ENCODE assay signal across 15 cellular contexts in genomic region chr21:25215698-25216384, GRCh38.
DNase-seq lines count a peak whose midpoint lies in the region; ATAC-seq and TF ChIP-seq lines count a peak whose summit lies in the region.
"Had no signal": no experiment of that assay in that cellular context is flagged by ENCODE, and none has a peak within 500 bp of the region (broad histone marks: within the 10 kb centered on the region; RNA-seq: fewer than 3 reads in every experiment).

No MANE protein-coding gene starts in this region.

- no peak for DNase-seq in activated B cell treated with CpG ODN at 0.5 μM for 24 hours
- DNase-seq in activated CD4-positive, alpha-beta T cell treated with anti-CD3 and anti-CD28 coated beads, Interleukin-2, amount 50 U/mL, for 1 hour = no peak
- no peak for DNase-seq in brain microvascular endothelial cell
- DNase-seq in DMS 273 (lab: John Stamatoyannopoulos, UW; ENCODE audit: unreplicated experiment) = no peak
- no peak for DNase-seq in NCI-H2029 treated with DMSO at 0.1 percent for 48 hours (lab: John Stamatoyannopoulos, UW)
- DNase-seq: CD4-positive, alpha-beta memory T cell; kidney; NCI-H2107 had no signal

- TF ChIP-seq CTCF in activated B cell treated with CpG ODN at 0.5 μM for 24 hours (IDR thresholded peaks at IDR 0.05) (no peak), brain microvascular endothelial cell (IDR thresholded peaks at IDR 0.05; ENCODE audit: low read depth, low read length, missing control alignments) (no peak)

- peak overlapping the region; percentile 42 for H3K27ac Mint-ChIP-seq in activated B cell treated with CpG ODN at 0.5 μM for 24 hours
- H3K27ac Mint-ChIP-seq: activated T-helper 2 cell treated with anti-CD3 and anti-CD28 coated beads, Interferon-gamma antibody, Interleukin-2, Interleukin-4, amounts not matched to agents 10 μg/mL and 5 μg/mL and 100 μg/mL, durations not matched to agents 14 hours and 24 hours and 36 hours; CD4-positive, alpha-beta memory T cell; stimulated activated naive CD8-positive, alpha-beta T cell treated with anti-CD3 and anti-CD28 coated beads, Interleukin-15, Interleukin-2, amounts not matched to agents 100 ng/mL and 50 ng/mL, for 24 hours had no signal

- H3K4me3 ChIP-seq in brain microvascular endothelial cell (ENCODE audit: low read depth, low read length) = no peak overlapping the region

- no peak overlapping the region for H3K27ac ChIP-seq in brain microvascular endothelial cell

- H3K36me3 Mint-ChIP-seq in activated B cell treated with CpG ODN at 0.5 μM for 24 hours (ENCODE audit: low read depth) = peaks cover 6% of the 10 kb centered on the region
- H3K36me3 Mint-ChIP-seq: CD4-positive, alpha-beta memory T cell had no signal

- peaks cover 16% of the 10 kb centered on the region for H3K9me3 Mint-ChIP-seq in activated B cell treated with CpG ODN at 0.5 μM for 24 hours

- no peaks in the 10 kb centered on the region for H3K27me3 Mint-ChIP-seq in activated B cell treated with CpG ODN at 0.5 μM for 24 hours
- H3K27me3 Mint-ChIP-seq: CD4-positive, alpha-beta memory T cell; stimulated activated naive CD8-positive, alpha-beta T cell treated with anti-CD3 and anti-CD28 coated beads, Interleukin-15, Interleukin-2, amounts not matched to agents 100 ng/mL and 50 ng/mL, for 24 hours had no signal

- peaks cover 31% of the 10 kb centered on the region for H3K4me1 Mint-ChIP-seq in activated B cell treated with CpG ODN at 0.5 μM for 24 hours
- H3K4me1 Mint-ChIP-seq: neural crest cell had no signal

- H3K4me3 Mint-ChIP-seq in activated B cell treated with CpG ODN at 0.5 μM for 24 hours = peak overlapping the region; percentile 35
- H3K4me3 Mint-ChIP-seq: CD4-positive, alpha-beta memory T cell; neural crest cell; stimulated activated naive CD8-positive, alpha-beta T cell treated with anti-CD3 and anti-CD28 coated beads, Interleukin-15, Interleukin-2, amounts not matched to agents 100 ng/mL and 50 ng/mL, for 24 hours had no signal

- ATAC-seq in GM18870 (IDR thresholded peaks at IDR 0.05; ENCODE audit: unreplicated experiment) (peak; percentile 95), GM21529 (IDR thresholded peaks at IDR 0.05; ENCODE audit: unreplicated experiment) (peak; percentile 94), HG03095 (IDR thresholded peaks at IDR 0.05; ENCODE audit: unreplicated experiment) (peak; percentile 93), activated B cell treated with CpG ODN at 0.5 μM for 24 hours (ENCODE audit: low read depth) (peak; percentile 90)
- ATAC-seq: Panc1 had no signal

- intact Hi-C loops in activated B cell treated with CpG ODN at 0.5 μM for 24 hours (cut with micrococcal nuclease) = loop anchor here (1.0 to 5.0 kb wide), 4 partner anchors 19 to 41 kb away; no protein-coding TSS in a partner anchor

- in situ Hi-C loops in brain microvascular endothelial cell (cut with HindIII; ENCODE audit: low pct_ligation_motif_present, low sequenced_read_pairs) = no loop called here

- H3K27me3 ChIP-seq in brain microvascular endothelial cell (replicated peaks) = no peaks in the 10 kb centered on the region

- no peaks in the 10 kb centered on the region for H3K36me3 ChIP-seq in brain microvascular endothelial cell (replicated peaks)

- POLR2A ChIA-PET in activated B cell treated with CpG ODN at 0.5 μM for 24 hours (lab: Charles Lee) = interaction anchor here (1.1 kb wide), 1 partner anchor 29 kb away, joined by 3 read pairs; no protein-coding TSS in a partner anchor

- CTCF ChIA-PET in activated B cell treated with CpG ODN at 0.5 μM for 24 hours (lab: Charles Lee) = interaction anchor here (2.0 kb wide), 1 partner anchor 27 kb away, joined by 5 read pairs; no protein-coding TSS in a partner anchor
